ENCODE assay signal across 8 cellular contexts in the genomic region with DNA sequence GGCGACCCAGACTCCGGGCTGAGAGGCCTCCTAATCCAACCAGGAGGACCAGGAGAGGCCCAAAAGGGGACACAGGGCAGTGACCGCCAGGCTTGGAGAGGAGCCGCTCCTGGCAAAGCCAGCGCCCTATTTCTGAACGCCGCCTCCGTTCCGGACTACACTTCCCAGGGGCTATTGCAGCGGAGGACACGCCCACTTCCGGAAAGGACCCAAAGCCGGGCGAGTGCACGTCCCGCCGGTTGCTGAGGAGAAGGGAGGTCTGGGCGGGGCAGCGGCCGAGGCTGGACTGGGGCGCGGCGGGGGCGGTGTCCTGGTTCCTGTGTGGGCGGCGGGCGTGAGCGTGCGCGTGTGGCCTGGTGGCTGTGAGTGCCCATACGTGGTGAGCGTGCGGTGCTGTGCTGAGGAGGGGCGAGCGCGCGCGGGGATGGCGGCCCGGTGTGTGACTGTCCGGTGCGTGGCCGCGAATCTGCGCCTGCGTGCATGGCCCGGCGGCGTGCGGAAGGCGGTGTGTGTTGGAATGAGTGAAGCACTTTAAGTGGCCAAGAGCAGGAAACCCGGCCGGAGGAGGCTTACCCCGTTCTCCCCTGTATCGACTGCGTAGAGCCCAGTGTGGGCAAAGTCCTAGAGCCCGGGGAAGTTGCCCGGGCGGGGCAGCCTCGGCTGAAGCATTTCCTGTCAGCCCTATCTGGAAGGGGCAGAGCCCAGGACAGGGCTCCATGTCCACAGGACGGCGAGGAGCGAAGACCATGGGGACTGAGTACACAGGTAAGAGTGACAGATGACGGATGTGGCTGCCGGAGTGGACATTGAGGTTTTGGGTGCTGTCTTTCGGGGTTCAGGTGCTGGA. TPM values are rescaled to one million over a fixed set of nuclear protein-coding genes. Genes with fewer than 3 reads are reported as not detected.
DNase-seq lines count a peak whose midpoint lies in the region; ATAC-seq and TF ChIP-seq lines count a peak whose summit lies in the region.

A gene (plus strand): TSS at position 195 of the 847 bp plus-strand sequence. CDS start 2,844 bp downstream, outside the sequence.

- peaks cover 2 to 88% (median 70%) of the 10 kb centered on the region in 8 donors for H3K9me3 Mint-ChIP-seq in CD4-positive, alpha-beta memory T cell
- H3K9me3 Mint-ChIP-seq in activated T-helper 2 cell treated with anti-CD3 and anti-CD28 coated beads, Interferon-gamma antibody, Interleukin-2, Interleukin-4, amounts not matched to agents 10 μg/mL and 5 μg/mL and 100 μg/mL, durations not matched to agents 14 hours and 24 hours and 36 hours, result peaks cover 87% of the 10 kb centered on the region
- peaks cover 10 to 96% (median 47%) of the 10 kb centered on the region in 11 donors for H3K9me3 Mint-ChIP-seq in naive thymus-derived CD4-positive, alpha-beta T cell
- peaks cover 19% of the 10 kb centered on the region for H3K9me3 Mint-ChIP-seq in stimulated activated effector memory CD8-positive, alpha-beta T cell treated with anti-CD3 and anti-CD28 coated beads, Interleukin-12 subunit alpha, Interleukin-12 subunit beta, amount 100 ng/mL, for 72 hours

- DNase-seq in CD4-positive, alpha-beta memory T cell, result peak; percentile 81 to 86 (median 82)
- DNase-seq in HL-60 (ENCODE audit: low read depth in 1 of 2, low spot score in 1 of 2) (peak; percentile 85 to 97), fibroblast of mammary gland (ENCODE audit: low read depth) (peak; percentile 88)
- DNase-seq in activated T-helper 2 cell treated with anti-CD3 and anti-CD28 coated beads, Interferon-gamma antibody, Interleukin-2, Interleukin-4, amounts not matched to agents 10 μg/mL and 5 μg/mL and 100 μg/mL, durations not matched to agents 14 hours and 24 hours and 36 hours (ENCODE audit: low spot score), result peak; percentile 82
- peak; percentile 73 to 86 (median 80) for DNase-seq in naive thymus-derived CD4-positive, alpha-beta T cell
- peak; percentile 79 to 91 for DNase-seq in stimulated activated effector memory CD8-positive, alpha-beta T cell treated with anti-CD3 and anti-CD28 coated beads, Interleukin-12 subunit alpha, Interleukin-12 subunit beta, amount 100 ng/mL, for 72 hours (ENCODE audit: low spot score in 2 of 2)

- H3K36me3 Mint-ChIP-seq in CD4-positive, alpha-beta memory T cell, result peaks cover 51 to 65% of the 10 kb centered on the region in 2 donors
- H3K36me3 Mint-ChIP-seq in activated T-helper 2 cell treated with anti-CD3 and anti-CD28 coated beads, Interferon-gamma antibody, Interleukin-2, Interleukin-4, amounts not matched to agents 10 μg/mL and 5 μg/mL and 100 μg/mL, durations not matched to agents 14 hours and 24 hours and 36 hours (ENCODE audit: low read depth), result peaks cover 50% of the 10 kb centered on the region
- peaks cover 35 to 68% (median 54%) of the 10 kb centered on the region in 5 donors for H3K36me3 Mint-ChIP-seq in naive thymus-derived CD4-positive, alpha-beta T cell
- peaks cover 42% of the 10 kb centered on the region for H3K36me3 Mint-ChIP-seq in stimulated activated effector memory CD8-positive, alpha-beta T cell treated with anti-CD3 and anti-CD28 coated beads, Interleukin-12 subunit alpha, Interleukin-12 subunit beta, amount 100 ng/mL, for 72 hours

- TF ChIP-seq CTCF in HL-60 (IDR thresholded peaks at IDR 0.05; ENCODE audit: insufficient read depth, low read length) (no peak), fibroblast of mammary gland (conservative IDR thresholded peaks at IDR 0.05; ENCODE audit: control insufficient read depth, insufficient read depth, low read depth, low read length) (no peak)

- peak within 1 kb of the TSS; percentile 59 for H3K27ac ChIP-seq in CD4-positive, alpha-beta memory T cell (ENCODE audit: low read depth, low read length)
- peak within 1 kb of the TSS; percentile 79 for H3K27ac ChIP-seq in HL-60 (replicated peaks)
- peak within 1 kb of the TSS; percentile 77 for H3K27ac ChIP-seq in naive thymus-derived CD4-positive, alpha-beta T cell (ENCODE audit: low read depth, low read length)

- peak; percentile 94 for ATAC-seq in GM19455 (IDR thresholded peaks at IDR 0.05; ENCODE audit: unreplicated experiment)
- peak; percentile 98 for ATAC-seq in naive thymus-derived CD4-positive, alpha-beta T cell
- ATAC-seq in stimulated activated effector memory CD8-positive, alpha-beta T cell treated with anti-CD3 and anti-CD28 coated beads, Interleukin-12 subunit alpha, Interleukin-12 subunit beta, amount 100 ng/mL, for 72 hours, result peak; percentile 98

- CTCF ChIA-PET in CD4-positive, alpha-beta memory T cell (lab: Charles Lee; ENCODE audit: partially characterized antibody), result no interaction called here
- CTCF ChIA-PET in naive thymus-derived CD4-positive, alpha-beta T cell (lab: Charles Lee), result no interaction called here

- peak within 1 kb of the TSS; percentile 58 to 96 for H3K4me3 ChIP-seq in CD4-positive, alpha-beta memory T cell (ENCODE audit: low read length in 2 of 2)
- H3K4me3 ChIP-seq in HL-60 (replicated peaks; ENCODE audit: insufficient read depth, low read length), result peak within 1 kb of the TSS; percentile 96
- H3K4me3 ChIP-seq in fibroblast of mammary gland (ENCODE audit: control insufficient read depth, low read depth, low read length), result peak within 1 kb of the TSS; percentile 95
- peak within 1 kb of the TSS; percentile 86 for H3K4me3 ChIP-seq in naive thymus-derived CD4-positive, alpha-beta T cell (ENCODE audit: low read length)

- no peaks in the 10 kb centered on the region for H3K36me3 ChIP-seq in CD4-positive, alpha-beta memory T cell (ENCODE audit: insufficient read depth, low read length)
- peaks cover 0 to 31% (median 8%) of the 10 kb centered on the region in 3 experiments for H3K36me3 ChIP-seq in naive thymus-derived CD4-positive, alpha-beta T cell (ENCODE audit: control insufficient read depth in 2 of 3, insufficient read depth in 3 of 3, low read length in 3 of 3)

- intact Hi-C loops in CD4-positive, alpha-beta memory T cell (cut with micrococcal nuclease), result loop anchor here (1.0 to 5.0 kb wide), 3 partner anchors 28 to 165 kb away; a partner anchor contains a TSS
- intact Hi-C loops in activated T-helper 2 cell treated with anti-CD3 and anti-CD28 coated beads, Interferon-gamma antibody, Interleukin-2, Interleukin-4, amounts not matched to agents 10 μg/mL and 5 μg/mL and 100 μg/mL, durations not matched to agents 14 hours and 24 hours and 36 hours (cut with micrococcal nuclease), result loop anchor here (1.0 to 10.0 kb wide), 3 partner anchors 28 to 163 kb away; a partner anchor contains a TSS
- intact Hi-C loops in naive thymus-derived CD4-positive, alpha-beta T cell (cut with micrococcal nuclease), result loop anchor here (1.0 to 2.0 kb wide), 8 partner anchors 28 to 1587 kb away; a partner anchor contains a TSS

- no peaks in the 10 kb centered on the region for H3K27me3 Mint-ChIP-seq in CD4-positive, alpha-beta memory T cell
- H3K27me3 Mint-ChIP-seq in activated T-helper 2 cell treated with anti-CD3 and anti-CD28 coated beads, Interferon-gamma antibody, Interleukin-2, Interleukin-4, amounts not matched to agents 10 μg/mL and 5 μg/mL and 100 μg/mL, durations not matched to agents 14 hours and 24 hours and 36 hours (ENCODE audit: low read depth), result no peaks in the 10 kb centered on the region
- no peaks in the 10 kb centered on the region for H3K27me3 Mint-ChIP-seq in naive thymus-derived CD4-positive, alpha-beta T cell

- peaks cover 5 to 25% of the 10 kb centered on the region in 2 donors for H3K9me3 ChIP-seq in CD4-positive, alpha-beta memory T cell (ENCODE audit: control insufficient read depth in 1 of 2, low read length in 2 of 2)
- H3K9me3 ChIP-seq in naive thymus-derived CD4-positive, alpha-beta T cell (ENCODE audit: control insufficient read depth in 2 of 3, low read length in 3 of 3), result peaks cover 5 to 75% (median 7%) of the 10 kb centered on the region in 3 experiments

- H3K4me1 ChIP-seq in CD4-positive, alpha-beta memory T cell (ENCODE audit: insufficient read depth, low read length), result peaks cover 13% of the 10 kb centered on the region
- peaks cover 0 to 9% of the 10 kb centered on the region in 2 donors for H3K4me1 ChIP-seq in naive thymus-derived CD4-positive, alpha-beta T cell (ENCODE audit: control insufficient read depth in 2 of 2, insufficient read depth in 2 of 2, low read length in 2 of 2)

- H3K27ac Mint-ChIP-seq in CD4-positive, alpha-beta memory T cell, result peak within 1 kb of the TSS; percentile 60 to 94 (median 87)
- H3K27ac Mint-ChIP-seq in activated T-helper 2 cell treated with anti-CD3 and anti-CD28 coated beads, Interferon-gamma antibody, Interleukin-2, Interleukin-4, amounts not matched to agents 10 μg/mL and 5 μg/mL and 100 μg/mL, durations not matched to agents 14 hours and 24 hours and 36 hours, result peak within 1 kb of the TSS; percentile 90
- H3K27ac Mint-ChIP-seq in naive thymus-derived CD4-positive, alpha-beta T cell, result peak within 1 kb of the TSS; percentile 59 to 91 (median 84)
- peak within 1 kb of the TSS; percentile 88 for H3K27ac Mint-ChIP-seq in stimulated activated effector memory CD8-positive, alpha-beta T cell treated with anti-CD3 and anti-CD28 coated beads, Interleukin-12 subunit alpha, Interleukin-12 subunit beta, amount 100 ng/mL, for 72 hours

- peak within 1 kb of the TSS; percentile 90 to 99 (median 94) for H3K4me3 Mint-ChIP-seq in CD4-positive, alpha-beta memory T cell
- H3K4me3 Mint-ChIP-seq in activated T-helper 2 cell treated with anti-CD3 and anti-CD28 coated beads, Interferon-gamma antibody, Interleukin-2, Interleukin-4, amounts not matched to agents 10 μg/mL and 5 μg/mL and 100 μg/mL, durations not matched to agents 14 hours and 24 hours and 36 hours (ENCODE audit: low read depth), result peak within 1 kb of the TSS; percentile 91
- H3K4me3 Mint-ChIP-seq in naive thymus-derived CD4-positive, alpha-beta T cell, result peak within 1 kb of the TSS; percentile 89 to 98 (median 96)
- peak within 1 kb of the TSS; percentile 94 for H3K4me3 Mint-ChIP-seq in stimulated activated effector memory CD8-positive, alpha-beta T cell treated with anti-CD3 and anti-CD28 coated beads, Interleukin-12 subunit alpha, Interleukin-12 subunit beta, amount 100 ng/mL, for 72 hours

- H3K27me3 ChIP-seq in CD4-positive, alpha-beta memory T cell (ENCODE audit: insufficient read depth, low read length), result no peaks in the 10 kb centered on the region
- H3K27me3 ChIP-seq in HL-60 (ENCODE audit: insufficient read depth, poor library complexity, severe bottlenecking), result no peaks in the 10 kb centered on the region
- no peaks in the 10 kb centered on the region for H3K27me3 ChIP-seq in naive thymus-derived CD4-positive, alpha-beta T cell (ENCODE audit: control insufficient read depth in 2 of 2, insufficient read depth in 2 of 2, low read length in 2 of 2)

- H3K4me1 Mint-ChIP-seq in CD4-positive, alpha-beta memory T cell, result peaks cover 8 to 23% (median 14%) of the 10 kb centered on the region in 4 donors
- H3K4me1 Mint-ChIP-seq in activated T-helper 2 cell treated with anti-CD3 and anti-CD28 coated beads, Interferon-gamma antibody, Interleukin-2, Interleukin-4, amounts not matched to agents 10 μg/mL and 5 μg/mL and 100 μg/mL, durations not matched to agents 14 hours and 24 hours and 36 hours (ENCODE audit: low read depth), result peaks cover 2% of the 10 kb centered on the region
- peaks cover 10 to 25% (median 13%) of the 10 kb centered on the region in 7 donors for H3K4me1 Mint-ChIP-seq in naive thymus-derived CD4-positive, alpha-beta T cell
- H3K4me1 Mint-ChIP-seq in stimulated activated effector memory CD8-positive, alpha-beta T cell treated with anti-CD3 and anti-CD28 coated beads, Interleukin-12 subunit alpha, Interleukin-12 subunit beta, amount 100 ng/mL, for 72 hours, result peaks cover 17% of the 10 kb centered on the region

- POLR2A ChIA-PET in CD4-positive, alpha-beta memory T cell (lab: Charles Lee; ENCODE audit: partially characterized antibody), result interaction anchor here (1.0 to 1.9 kb wide), 4 partner anchors 19 to 253 kb away, joined by 3 to 6 read pairs (median 4); a partner anchor contains a TSS
- POLR2A ChIA-PET in naive thymus-derived CD4-positive, alpha-beta T cell (lab: Charles Lee), result interaction anchor here (0.5 to 1.2 kb wide), 2 partner anchors 28 to 606 kb away, joined by 3 to 4 read pairs; a partner anchor contains a TSS

RNA-seq across cellular contexts. Expression of the gene that starts here (rescaled TPM):
- total RNA-seq in CD4-positive, alpha-beta memory T cell, result 1 to 10 TPM; 4.9 to 5.0 TPM
- polyA plus RNA-seq in CD4-positive, alpha-beta memory T cell, result 1 to 10 TPM; 1.2 to 2.7 TPM
- polyA plus RNA-seq in PFSK-1 (2012; ENCODE audit: insufficient read length, low read depth), result 2.1 TPM
- total RNA-seq in activated T-helper 2 cell treated with anti-CD3 and anti-CD28 coated beads, Interferon-gamma antibody, Interleukin-2, Interleukin-4, amounts not matched to agents 10 μg/mL and 5 μg/mL and 100 μg/mL, durations not matched to agents 14 hours and 24 hours and 36 hours, result 2.1 and 3.3 TPM in 2 replicates
- 1 to 10 TPM in 4 of 5 experiments, under 1 TPM in 1; 0.98 to 5.9 (median 2.4) TPM for total RNA-seq in naive thymus-derived CD4-positive, alpha-beta T cell
- 1 to 10 TPM; 2.1 to 3.5 TPM for polyA plus RNA-seq in naive thymus-derived CD4-positive, alpha-beta T cell

Comparison
In these comparisons a context has a peak if more than half of its experiments do, and no peak if none do; other contexts are left out.
1. Peak in every context shown above with its lines: DNase-seq, ATAC-seq, H3K4me3 ChIP-seq and H3K27ac ChIP-seq.